ENCODE assay signal across 1 cellular context in genomic region chr15:83014205-83014653, GRCh38.
TF ChIP-seq lines count a peak whose summit lies in the region.

No MANE protein-coding gene starts in this region.

TF ChIP-seq in WTC11, 78 proteins besides CTCF, POLR2A, EP300 and RAD21 (continued from another document):
- TF ChIP-seq ZNF532 (CRISPR knock-in tag; IDR thresholded peaks at IDR 0.05; ENCODE audit: borderline replicate concordance) (no peak), ZNF423 (CRISPR knock-in tag; IDR thresholded peaks at IDR 0.05) (no peak), MLX (CRISPR knock-in tag; IDR thresholded peaks at IDR 0.05) (no peak), ZNF317 (CRISPR knock-in tag; IDR thresholded peaks at IDR 0.05; ENCODE audit: borderline replicate concordance, low read depth) (no peak), HMGXB4 (CRISPR knock-in tag; IDR thresholded peaks at IDR 0.05) (no peak)
- TF ChIP-seq, protein P1, sequence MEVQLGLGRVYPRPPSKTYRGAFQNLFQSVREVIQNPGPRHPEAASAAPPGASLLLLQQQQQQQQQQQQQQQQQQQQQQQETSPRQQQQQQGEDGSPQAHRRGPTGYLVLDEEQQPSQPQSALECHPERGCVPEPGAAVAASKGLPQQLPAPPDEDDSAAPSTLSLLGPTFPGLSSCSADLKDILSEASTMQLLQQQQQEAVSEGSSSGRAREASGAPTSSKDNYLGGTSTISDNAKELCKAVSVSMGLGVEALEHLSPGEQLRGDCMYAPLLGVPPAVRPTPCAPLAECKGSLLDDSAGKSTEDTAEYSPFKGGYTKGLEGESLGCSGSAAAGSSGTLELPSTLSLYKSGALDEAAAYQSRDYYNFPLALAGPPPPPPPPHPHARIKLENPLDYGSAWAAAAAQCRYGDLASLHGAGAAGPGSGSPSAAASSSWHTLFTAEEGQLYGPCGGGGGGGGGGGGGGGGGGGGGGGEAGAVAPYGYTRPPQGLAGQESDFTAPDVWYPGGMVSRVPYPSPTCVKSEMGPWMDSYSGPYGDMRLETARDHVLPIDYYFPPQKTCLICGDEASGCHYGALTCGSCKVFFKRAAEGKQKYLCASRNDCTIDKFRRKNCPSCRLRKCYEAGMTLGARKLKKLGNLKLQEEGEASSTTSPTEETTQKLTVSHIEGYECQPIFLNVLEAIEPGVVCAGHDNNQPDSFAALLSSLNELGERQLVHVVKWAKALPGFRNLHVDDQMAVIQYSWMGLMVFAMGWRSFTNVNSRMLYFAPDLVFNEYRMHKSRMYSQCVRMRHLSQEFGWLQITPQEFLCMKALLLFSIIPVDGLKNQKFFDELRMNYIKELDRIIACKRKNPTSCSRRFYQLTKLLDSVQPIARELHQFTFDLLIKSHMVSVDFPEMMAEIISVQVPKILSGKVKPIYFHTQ (CRISPR knock-in tag; IDR thresholded peaks at IDR 0.05) = no peak
